ENCODE assay signal across 1 cellular context in the genomic region with DNA sequence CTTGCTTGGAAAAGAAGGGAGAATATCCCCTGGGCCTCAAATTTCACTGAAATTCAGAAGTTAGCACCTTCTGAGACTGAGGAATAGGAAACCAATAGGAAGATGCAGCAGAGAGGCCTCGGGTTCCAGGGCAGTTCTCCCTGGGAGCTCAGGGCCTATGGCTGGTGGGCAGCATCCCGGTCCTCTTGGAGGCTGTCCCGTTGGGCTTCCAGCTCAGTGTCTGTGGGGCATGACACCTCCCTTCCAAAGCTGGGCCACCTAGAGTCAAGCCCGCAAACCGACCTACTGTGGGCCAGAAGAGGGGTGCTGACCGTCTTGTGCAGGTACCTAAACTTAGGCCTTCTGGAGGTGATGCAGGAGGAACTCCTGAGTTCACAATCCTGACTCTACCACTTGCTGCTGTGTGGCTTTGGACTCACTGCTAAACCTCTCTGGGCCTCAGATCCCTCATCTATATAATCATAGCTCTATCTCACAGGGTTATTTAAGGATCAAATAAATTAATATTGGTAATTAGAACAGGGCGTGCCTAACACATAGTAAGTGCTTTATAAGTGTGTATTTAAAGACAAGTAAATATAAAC.
TF ChIP-seq lines count a peak whose summit lies in the region.

No MANE protein-coding gene starts in this region.

TF ChIP-seq in WTC11, 78 proteins besides CTCF, POLR2A, EP300 and RAD21:
- TF ChIP-seq, protein P1, sequence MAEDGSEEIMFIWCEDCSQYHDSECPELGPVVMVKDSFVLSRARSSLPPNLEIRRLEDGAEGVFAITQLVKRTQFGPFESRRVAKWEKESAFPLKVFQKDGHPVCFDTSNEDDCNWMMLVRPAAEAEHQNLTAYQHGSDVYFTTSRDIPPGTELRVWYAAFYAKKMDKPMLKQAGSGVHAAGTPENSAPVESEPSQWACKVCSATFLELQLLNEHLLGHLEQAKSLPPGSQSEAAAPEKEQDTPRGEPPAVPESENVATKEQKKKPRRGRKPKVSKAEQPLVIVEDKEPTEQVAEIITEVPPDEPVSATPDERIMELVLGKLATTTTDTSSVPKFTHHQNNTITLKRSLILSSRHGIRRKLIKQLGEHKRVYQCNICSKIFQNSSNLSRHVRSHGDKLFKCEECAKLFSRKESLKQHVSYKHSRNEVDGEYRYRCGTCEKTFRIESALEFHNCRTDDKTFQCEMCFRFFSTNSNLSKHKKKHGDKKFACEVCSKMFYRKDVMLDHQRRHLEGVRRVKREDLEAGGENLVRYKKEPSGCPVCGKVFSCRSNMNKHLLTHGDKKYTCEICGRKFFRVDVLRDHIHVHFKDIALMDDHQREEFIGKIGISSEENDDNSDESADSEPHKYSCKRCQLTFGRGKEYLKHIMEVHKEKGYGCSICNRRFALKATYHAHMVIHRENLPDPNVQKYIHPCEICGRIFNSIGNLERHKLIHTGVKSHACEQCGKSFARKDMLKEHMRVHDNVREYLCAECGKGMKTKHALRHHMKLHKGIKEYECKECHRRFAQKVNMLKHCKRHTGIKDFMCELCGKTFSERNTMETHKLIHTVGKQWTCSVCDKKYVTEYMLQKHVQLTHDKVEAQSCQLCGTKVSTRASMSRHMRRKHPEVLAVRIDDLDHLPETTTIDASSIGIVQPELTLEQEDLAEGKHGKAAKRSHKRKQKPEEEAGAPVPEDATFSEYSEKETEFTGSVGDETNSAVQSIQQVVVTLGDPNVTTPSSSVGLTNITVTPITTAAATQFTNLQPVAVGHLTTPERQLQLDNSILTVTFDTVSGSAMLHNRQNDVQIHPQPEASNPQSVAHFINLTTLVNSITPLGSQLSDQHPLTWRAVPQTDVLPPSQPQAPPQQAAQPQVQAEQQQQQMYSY (CRISPR knock-in tag; IDR thresholded peaks at IDR 0.05): no peak
- TF ChIP-seq CREM (CRISPR knock-in tag; IDR thresholded peaks at IDR 0.05) (no peak), NR3C1 (CRISPR knock-in tag; conservative IDR thresholded peaks at IDR 0.05; ENCODE audit: low read depth) (no peak), GTF2I (CRISPR knock-in tag; conservative IDR thresholded peaks at IDR 0.05) (no peak), ZNF317 (CRISPR knock-in tag; IDR thresholded peaks at IDR 0.05; ENCODE audit: borderline replicate concordance, low read depth) (no peak), ZNF263 (CRISPR knock-in tag; IDR thresholded peaks at IDR 0.05; ENCODE audit: low read depth) (no peak), NFATC4 (CRISPR knock-in tag; IDR thresholded peaks at IDR 0.05) (no peak), SP1 (CRISPR knock-in tag; conservative IDR thresholded peaks at IDR 0.05) (no peak), FOXJ3 (CRISPR knock-in tag; IDR thresholded peaks at IDR 0.05; ENCODE audit: borderline replicate concordance) (no peak)
- TF ChIP-seq, protein P2, sequence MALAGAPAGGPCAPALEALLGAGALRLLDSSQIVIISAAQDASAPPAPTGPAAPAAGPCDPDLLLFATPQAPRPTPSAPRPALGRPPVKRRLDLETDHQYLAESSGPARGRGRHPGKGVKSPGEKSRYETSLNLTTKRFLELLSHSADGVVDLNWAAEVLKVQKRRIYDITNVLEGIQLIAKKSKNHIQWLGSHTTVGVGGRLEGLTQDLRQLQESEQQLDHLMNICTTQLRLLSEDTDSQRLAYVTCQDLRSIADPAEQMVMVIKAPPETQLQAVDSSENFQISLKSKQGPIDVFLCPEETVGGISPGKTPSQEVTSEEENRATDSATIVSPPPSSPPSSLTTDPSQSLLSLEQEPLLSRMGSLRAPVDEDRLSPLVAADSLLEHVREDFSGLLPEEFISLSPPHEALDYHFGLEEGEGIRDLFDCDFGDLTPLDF (CRISPR knock-in tag; IDR thresholded peaks at IDR 0.05): no peak
- TF ChIP-seq, protein P3, sequence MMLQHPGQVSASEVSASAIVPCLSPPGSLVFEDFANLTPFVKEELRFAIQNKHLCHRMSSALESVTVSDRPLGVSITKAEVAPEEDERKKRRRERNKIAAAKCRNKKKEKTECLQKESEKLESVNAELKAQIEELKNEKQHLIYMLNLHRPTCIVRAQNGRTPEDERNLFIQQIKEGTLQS (CRISPR knock-in tag; conservative IDR thresholded peaks at IDR 0.05): no peak
- TF ChIP-seq, protein P4, sequence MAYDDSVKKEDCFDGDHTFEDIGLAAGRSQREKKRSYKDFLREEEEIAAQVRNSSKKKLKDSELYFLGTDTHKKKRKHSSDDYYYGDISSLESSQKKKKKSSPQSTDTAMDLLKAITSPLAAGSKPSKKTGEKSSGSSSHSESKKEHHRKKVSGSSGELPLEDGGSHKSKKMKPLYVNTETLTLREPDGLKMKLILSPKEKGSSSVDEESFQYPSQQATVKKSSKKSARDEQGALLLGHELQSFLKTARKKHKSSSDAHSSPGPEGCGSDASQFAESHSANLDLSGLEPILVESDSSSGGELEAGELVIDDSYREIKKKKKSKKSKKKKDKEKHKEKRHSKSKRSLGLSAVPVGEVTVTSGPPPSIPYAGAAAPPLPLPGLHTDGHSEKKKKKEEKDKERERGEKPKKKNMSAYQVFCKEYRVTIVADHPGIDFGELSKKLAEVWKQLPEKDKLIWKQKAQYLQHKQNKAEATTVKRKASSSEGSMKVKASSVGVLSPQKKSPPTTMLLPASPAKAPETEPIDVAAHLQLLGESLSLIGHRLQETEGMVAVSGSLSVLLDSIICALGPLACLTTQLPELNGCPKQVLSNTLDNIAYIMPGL (CRISPR knock-in tag; IDR thresholded peaks at IDR 0.05): no peak
- TF ChIP-seq, protein P5, sequence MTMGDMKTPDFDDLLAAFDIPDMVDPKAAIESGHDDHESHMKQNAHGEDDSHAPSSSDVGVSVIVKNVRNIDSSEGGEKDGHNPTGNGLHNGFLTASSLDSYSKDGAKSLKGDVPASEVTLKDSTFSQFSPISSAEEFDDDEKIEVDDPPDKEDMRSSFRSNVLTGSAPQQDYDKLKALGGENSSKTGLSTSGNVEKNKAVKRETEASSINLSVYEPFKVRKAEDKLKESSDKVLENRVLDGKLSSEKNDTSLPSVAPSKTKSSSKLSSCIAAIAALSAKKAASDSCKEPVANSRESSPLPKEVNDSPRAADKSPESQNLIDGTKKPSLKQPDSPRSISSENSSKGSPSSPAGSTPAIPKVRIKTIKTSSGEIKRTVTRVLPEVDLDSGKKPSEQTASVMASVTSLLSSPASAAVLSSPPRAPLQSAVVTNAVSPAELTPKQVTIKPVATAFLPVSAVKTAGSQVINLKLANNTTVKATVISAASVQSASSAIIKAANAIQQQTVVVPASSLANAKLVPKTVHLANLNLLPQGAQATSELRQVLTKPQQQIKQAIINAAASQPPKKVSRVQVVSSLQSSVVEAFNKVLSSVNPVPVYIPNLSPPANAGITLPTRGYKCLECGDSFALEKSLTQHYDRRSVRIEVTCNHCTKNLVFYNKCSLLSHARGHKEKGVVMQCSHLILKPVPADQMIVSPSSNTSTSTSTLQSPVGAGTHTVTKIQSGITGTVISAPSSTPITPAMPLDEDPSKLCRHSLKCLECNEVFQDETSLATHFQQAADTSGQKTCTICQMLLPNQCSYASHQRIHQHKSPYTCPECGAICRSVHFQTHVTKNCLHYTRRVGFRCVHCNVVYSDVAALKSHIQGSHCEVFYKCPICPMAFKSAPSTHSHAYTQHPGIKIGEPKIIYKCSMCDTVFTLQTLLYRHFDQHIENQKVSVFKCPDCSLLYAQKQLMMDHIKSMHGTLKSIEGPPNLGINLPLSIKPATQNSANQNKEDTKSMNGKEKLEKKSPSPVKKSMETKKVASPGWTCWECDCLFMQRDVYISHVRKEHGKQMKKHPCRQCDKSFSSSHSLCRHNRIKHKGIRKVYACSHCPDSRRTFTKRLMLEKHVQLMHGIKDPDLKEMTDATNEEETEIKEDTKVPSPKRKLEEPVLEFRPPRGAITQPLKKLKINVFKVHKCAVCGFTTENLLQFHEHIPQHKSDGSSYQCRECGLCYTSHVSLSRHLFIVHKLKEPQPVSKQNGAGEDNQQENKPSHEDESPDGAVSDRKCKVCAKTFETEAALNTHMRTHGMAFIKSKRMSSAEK (CRISPR knock-in tag; IDR thresholded peaks at IDR 0.05; ENCODE audit: borderline replicate concordance): no peak
- TF ChIP-seq, protein P6, sequence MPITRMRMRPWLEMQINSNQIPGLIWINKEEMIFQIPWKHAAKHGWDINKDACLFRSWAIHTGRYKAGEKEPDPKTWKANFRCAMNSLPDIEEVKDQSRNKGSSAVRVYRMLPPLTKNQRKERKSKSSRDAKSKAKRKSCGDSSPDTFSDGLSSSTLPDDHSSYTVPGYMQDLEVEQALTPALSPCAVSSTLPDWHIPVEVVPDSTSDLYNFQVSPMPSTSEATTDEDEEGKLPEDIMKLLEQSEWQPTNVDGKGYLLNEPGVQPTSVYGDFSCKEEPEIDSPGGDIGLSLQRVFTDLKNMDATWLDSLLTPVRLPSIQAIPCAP (CRISPR knock-in tag; IDR thresholded peaks at IDR 0.05): no peak
- TF ChIP-seq, protein P7, sequence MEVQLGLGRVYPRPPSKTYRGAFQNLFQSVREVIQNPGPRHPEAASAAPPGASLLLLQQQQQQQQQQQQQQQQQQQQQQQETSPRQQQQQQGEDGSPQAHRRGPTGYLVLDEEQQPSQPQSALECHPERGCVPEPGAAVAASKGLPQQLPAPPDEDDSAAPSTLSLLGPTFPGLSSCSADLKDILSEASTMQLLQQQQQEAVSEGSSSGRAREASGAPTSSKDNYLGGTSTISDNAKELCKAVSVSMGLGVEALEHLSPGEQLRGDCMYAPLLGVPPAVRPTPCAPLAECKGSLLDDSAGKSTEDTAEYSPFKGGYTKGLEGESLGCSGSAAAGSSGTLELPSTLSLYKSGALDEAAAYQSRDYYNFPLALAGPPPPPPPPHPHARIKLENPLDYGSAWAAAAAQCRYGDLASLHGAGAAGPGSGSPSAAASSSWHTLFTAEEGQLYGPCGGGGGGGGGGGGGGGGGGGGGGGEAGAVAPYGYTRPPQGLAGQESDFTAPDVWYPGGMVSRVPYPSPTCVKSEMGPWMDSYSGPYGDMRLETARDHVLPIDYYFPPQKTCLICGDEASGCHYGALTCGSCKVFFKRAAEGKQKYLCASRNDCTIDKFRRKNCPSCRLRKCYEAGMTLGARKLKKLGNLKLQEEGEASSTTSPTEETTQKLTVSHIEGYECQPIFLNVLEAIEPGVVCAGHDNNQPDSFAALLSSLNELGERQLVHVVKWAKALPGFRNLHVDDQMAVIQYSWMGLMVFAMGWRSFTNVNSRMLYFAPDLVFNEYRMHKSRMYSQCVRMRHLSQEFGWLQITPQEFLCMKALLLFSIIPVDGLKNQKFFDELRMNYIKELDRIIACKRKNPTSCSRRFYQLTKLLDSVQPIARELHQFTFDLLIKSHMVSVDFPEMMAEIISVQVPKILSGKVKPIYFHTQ (CRISPR knock-in tag; IDR thresholded peaks at IDR 0.05): no peak
- TF ChIP-seq, protein P8, sequence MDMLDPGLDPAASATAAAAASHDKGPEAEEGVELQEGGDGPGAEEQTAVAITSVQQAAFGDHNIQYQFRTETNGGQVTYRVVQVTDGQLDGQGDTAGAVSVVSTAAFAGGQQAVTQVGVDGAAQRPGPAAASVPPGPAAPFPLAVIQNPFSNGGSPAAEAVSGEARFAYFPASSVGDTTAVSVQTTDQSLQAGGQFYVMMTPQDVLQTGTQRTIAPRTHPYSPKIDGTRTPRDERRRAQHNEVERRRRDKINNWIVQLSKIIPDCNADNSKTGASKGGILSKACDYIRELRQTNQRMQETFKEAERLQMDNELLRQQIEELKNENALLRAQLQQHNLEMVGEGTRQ (CRISPR knock-in tag; IDR thresholded peaks at IDR 0.05): no peak
- TF ChIP-seq, protein P9, sequence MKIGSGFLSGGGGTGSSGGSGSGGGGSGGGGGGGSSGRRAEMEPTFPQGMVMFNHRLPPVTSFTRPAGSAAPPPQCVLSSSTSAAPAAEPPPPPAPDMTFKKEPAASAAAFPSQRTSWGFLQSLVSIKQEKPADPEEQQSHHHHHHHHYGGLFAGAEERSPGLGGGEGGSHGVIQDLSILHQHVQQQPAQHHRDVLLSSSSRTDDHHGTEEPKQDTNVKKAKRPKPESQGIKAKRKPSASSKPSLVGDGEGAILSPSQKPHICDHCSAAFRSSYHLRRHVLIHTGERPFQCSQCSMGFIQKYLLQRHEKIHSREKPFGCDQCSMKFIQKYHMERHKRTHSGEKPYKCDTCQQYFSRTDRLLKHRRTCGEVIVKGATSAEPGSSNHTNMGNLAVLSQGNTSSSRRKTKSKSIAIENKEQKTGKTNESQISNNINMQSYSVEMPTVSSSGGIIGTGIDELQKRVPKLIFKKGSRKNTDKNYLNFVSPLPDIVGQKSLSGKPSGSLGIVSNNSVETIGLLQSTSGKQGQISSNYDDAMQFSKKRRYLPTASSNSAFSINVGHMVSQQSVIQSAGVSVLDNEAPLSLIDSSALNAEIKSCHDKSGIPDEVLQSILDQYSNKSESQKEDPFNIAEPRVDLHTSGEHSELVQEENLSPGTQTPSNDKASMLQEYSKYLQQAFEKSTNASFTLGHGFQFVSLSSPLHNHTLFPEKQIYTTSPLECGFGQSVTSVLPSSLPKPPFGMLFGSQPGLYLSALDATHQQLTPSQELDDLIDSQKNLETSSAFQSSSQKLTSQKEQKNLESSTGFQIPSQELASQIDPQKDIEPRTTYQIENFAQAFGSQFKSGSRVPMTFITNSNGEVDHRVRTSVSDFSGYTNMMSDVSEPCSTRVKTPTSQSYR (CRISPR knock-in tag; IDR thresholded peaks at IDR 0.05): no peak
TF ChIP-seq in WTC11: peak in this region for 0.
